14 cellular contexts compared by ENCODE assay signal in genomic region chr22:20571078-20571503, GRCh38.
DNase-seq lines count a peak whose midpoint lies in the region; ATAC-seq and TF ChIP-seq lines count a peak whose summit lies in the region.
"Had no signal": no experiment of that assay in that cellular context is flagged by ENCODE, and none has a peak within 500 bp of the region (broad histone marks: within the 10 kb centered on the region; RNA-seq: fewer than 3 reads in every experiment).

No MANE protein-coding gene starts in this region.

- H3K4me3 ChIP-seq in PC-9 (no peak overlapping the region), neuronal stem cell (ENCODE audit: low read length in 2 of 2) (no peak overlapping the region)
- H3K4me3 ChIP-seq: psoas muscle, transverse colon had no signal

- H3K23ac ChIP-seq in neuronal stem cell (ENCODE audit: low read depth, low read length, poor library complexity), result peak overlapping the region; percentile 56

- peak overlapping the region; percentile 26 for H3K14ac ChIP-seq in neuronal stem cell (ENCODE audit: low read length)

- H3K4me3 Mint-ChIP-seq in activated CD4-positive, alpha-beta T cell treated with anti-CD3 and anti-CD28 coated beads, Interleukin-2, amount 10 ng/mL, durations not matched to agents 7 days and 5 days, result peak overlapping the region; percentile 54
- H3K4me3 Mint-ChIP-seq in effector memory CD8-positive, alpha-beta T cell, result peak overlapping the region; percentile 64 to 73
- H3K4me3 Mint-ChIP-seq: activated CD4-positive, alpha-beta T cell treated with anti-CD3 and anti-CD28 coated beads for 36 hours had no signal

- H3K4me1 Mint-ChIP-seq in activated CD4-positive, alpha-beta T cell treated with anti-CD3 and anti-CD28 coated beads, Interleukin-2, amount 10 ng/mL, durations not matched to agents 7 days and 5 days, result peaks cover 72% of the 10 kb centered on the region
- H3K4me1 Mint-ChIP-seq in effector memory CD8-positive, alpha-beta T cell (ENCODE audit: low read depth in 2 of 2), result peaks cover 57 to 72% of the 10 kb centered on the region in 2 donors

- peaks cover 7% of the 10 kb centered on the region for H4K20me1 ChIP-seq in PC-9 (ENCODE audit: insufficient read depth)

- H3K27ac Mint-ChIP-seq in activated CD4-positive, alpha-beta T cell treated with anti-CD3 and anti-CD28 coated beads, Interleukin-2, amount 10 ng/mL, durations not matched to agents 7 days and 5 days, result peak overlapping the region; percentile 93
- peak overlapping the region; percentile 77 to 91 for H3K27ac Mint-ChIP-seq in effector memory CD8-positive, alpha-beta T cell
- H3K27ac Mint-ChIP-seq: activated CD4-positive, alpha-beta T cell treated with anti-CD3 and anti-CD28 coated beads for 36 hours had no signal

- H3K79me2 ChIP-seq in PC-9 (ENCODE audit: low read depth), result peaks cover 26% of the 10 kb centered on the region

- no peak overlapping the region for H3K4me2 ChIP-seq in PC-9
- no peak overlapping the region for H3K4me2 ChIP-seq in neuronal stem cell (ENCODE audit: insufficient read depth, low read length, poor library complexity, severe bottlenecking)

- H3K36me3 ChIP-seq in PC-9 (ENCODE audit: low read depth) (peaks cover 12% of the 10 kb centered on the region; the same call in 1 of the 2 replicates), neuronal stem cell (replicated peaks in 1 of 2; ENCODE audit: control insufficient read depth in 2 of 2, insufficient read depth in 2 of 2, low read length in 2 of 2) (peaks cover 58 to 92% of the 10 kb centered on the region in 2 donors)

- no TSS peak for BruUV-seq in PC-9 (replicated peaks; lab: Mats Ljungman, UMichigan)

- no peak overlapping the region for H2AK5ac ChIP-seq in neuronal stem cell (ENCODE audit: low read depth, low read length)

- POLR2A ChIA-PET in activated CD4-positive, alpha-beta T cell treated with anti-CD3 and anti-CD28 coated beads, Interleukin-2, amount 10 ng/mL, durations not matched to agents 7 days and 5 days (lab: Charles Lee), result no interaction called here
- POLR2A ChIA-PET in PC-9 (lab: Charles Lee; ENCODE audit: unreplicated experiment), result no interaction called here

- no peak for TF ChIP-seq CTCF in PC-9 (conservative IDR thresholded peaks at IDR 0.05)

- no peak overlapping the region for H2AFZ ChIP-seq in PC-9
- H2AFZ ChIP-seq in neuronal stem cell (ENCODE audit: low read length), result no peak overlapping the region

- H3K27ac ChIP-seq in PC-9 (0 out of 2 replicates have a peak overlapping the region, but pooled peaks have one; percentile 97), neuronal stem cell (replicated peaks; ENCODE audit: low read length) (no peak overlapping the region)
- H3K27ac ChIP-seq: 22Rv1, psoas muscle, transverse colon had no signal

- H4K8ac ChIP-seq in neuronal stem cell (ENCODE audit: low read depth, low read length), result no peak overlapping the region

- no peak overlapping the region for H3K18ac ChIP-seq in neuronal stem cell (ENCODE audit: low read length)

- H2BK5ac ChIP-seq in neuronal stem cell (ENCODE audit: low read length), result no peak overlapping the region

- H2BK120ac ChIP-seq in neuronal stem cell (ENCODE audit: low read depth, low read length), result no peak overlapping the region

- H3K36me3 Mint-ChIP-seq in activated CD4-positive, alpha-beta T cell treated with anti-CD3 and anti-CD28 coated beads, Interleukin-2, amount 10 ng/mL, durations not matched to agents 7 days and 5 days (ENCODE audit: low read depth), result peaks cover 94% of the 10 kb centered on the region
- H3K36me3 Mint-ChIP-seq in effector memory CD8-positive, alpha-beta T cell (ENCODE audit: insufficient read depth), result peaks cover 88% of the 10 kb centered on the region

- ATAC-seq in effector memory CD8-positive, alpha-beta T cell (replicated peaks), result peak; percentile 2
- no peak for ATAC-seq in GM18858 (IDR thresholded peaks at IDR 0.05; ENCODE audit: unreplicated experiment)
- no peak for ATAC-seq in GM21447 (IDR thresholded peaks at IDR 0.05; ENCODE audit: unreplicated experiment)
- ATAC-seq: activated CD4-positive, alpha-beta T cell treated with anti-CD3 and anti-CD28 coated beads for 36 hours had no signal

- peaks cover 8% of the 10 kb centered on the region for H3K79me1 ChIP-seq in neuronal stem cell (ENCODE audit: low read depth, low read length)

- DNase-seq in activated CD4-positive, alpha-beta T cell treated with anti-CD3 and anti-CD28 coated beads, Interleukin-2, amount 10 ng/mL, durations not matched to agents 7 days and 5 days, result no peak
- DNase-seq in activated CD4-positive, alpha-beta T cell treated with anti-CD3 and anti-CD28 coated beads for 1 hour, result no peak
- DNase-seq in PC-9 (no peak), neuronal stem cell (ENCODE audit: low spot score) (no peak), NCI-H1694 (lab: John Stamatoyannopoulos, UW) (no peak)
- no peak for DNase-seq in effector memory CD8-positive, alpha-beta T cell
- DNase-seq: NCI-H1105 treated with DMSO at 0.1 percent for 48 hours, NCI-H526 treated with DMSO at 0.1 percent for 48 hours had no signal

- H3K4ac ChIP-seq in neuronal stem cell (ENCODE audit: low read length), result no peak overlapping the region

- H3K4me1 ChIP-seq in PC-9 (replicated peaks; ENCODE audit: insufficient read depth) (peaks cover 50% of the 10 kb centered on the region), neuronal stem cell (ENCODE audit: control insufficient read depth in 2 of 2, insufficient read depth in 1 of 2, low read depth in 1 of 2, low read length in 2 of 2) (no peaks in the 10 kb centered on the region)

- H3K27me3 Mint-ChIP-seq in activated CD4-positive, alpha-beta T cell treated with anti-CD3 and anti-CD28 coated beads, Interleukin-2, amount 10 ng/mL, durations not matched to agents 7 days and 5 days, result no peaks in the 10 kb centered on the region
- no peaks in the 10 kb centered on the region for H3K27me3 Mint-ChIP-seq in effector memory CD8-positive, alpha-beta T cell
- H3K27me3 Mint-ChIP-seq: activated CD4-positive, alpha-beta T cell treated with anti-CD3 and anti-CD28 coated beads for 36 hours had no signal

- no CpG with 5 or more reads among the region's 6 CpGs for WGBS in neuronal stem cell (ENCODE audit: extremely low coverage in 2 of 2, insufficient read length in 2 of 2, insufficient replicate concordance in 1 of 2), 2 donors

- no peaks in the 10 kb centered on the region for H3K9me2 ChIP-seq in PC-9 (ENCODE audit: insufficient read depth)

- H3K9me3 Mint-ChIP-seq in activated CD4-positive, alpha-beta T cell treated with anti-CD3 and anti-CD28 coated beads, Interleukin-2, amount 10 ng/mL, durations not matched to agents 7 days and 5 days, result no peaks in the 10 kb centered on the region
- no peaks in the 10 kb centered on the region for H3K9me3 Mint-ChIP-seq in effector memory CD8-positive, alpha-beta T cell

- no peaks in the 10 kb centered on the region for H3K9me3 ChIP-seq in PC-9 (ENCODE audit: insufficient read depth, low read depth)
- H3K9me3 ChIP-seq in neuronal stem cell (replicated peaks in 1 of 2; ENCODE audit: control insufficient read depth in 2 of 2, insufficient read depth in 1 of 2, low read depth in 1 of 2, low read length in 2 of 2), result no peaks in the 10 kb centered on the region
- H3K9me3 ChIP-seq: psoas muscle, transverse colon had no signal

- intact Hi-C loops in PC-9 (cut with micrococcal nuclease; ENCODE audit: unreplicated experiment), result no loop called here

- H3K27me3 ChIP-seq in PC-9 (ENCODE audit: insufficient read depth, low read depth), result no peaks in the 10 kb centered on the region
- no peaks in the 10 kb centered on the region for H3K27me3 ChIP-seq in neuronal stem cell (ENCODE audit: control insufficient read depth in 3 of 3, insufficient read depth in 3 of 3, low read depth in 1 of 3, low read length in 3 of 3)
- H3K27me3 ChIP-seq: transverse colon had no signal

- CTCF ChIA-PET in activated CD4-positive, alpha-beta T cell treated with anti-CD3 and anti-CD28 coated beads, Interleukin-2, amount 10 ng/mL, durations not matched to agents 7 days and 5 days (lab: Charles Lee), result interaction anchor here (0.6 to 1.9 kb wide), 5 partner anchors 9 to 153 kb away, joined by 4 to 5 read pairs (median 4); no protein-coding TSS in a partner anchor
- CTCF ChIA-PET in PC-9 (lab: Charles Lee), result interaction anchor here (0.6 kb wide), 1 partner anchor 33 kb away, joined by 10 read pairs; no protein-coding TSS in a partner anchor

- peaks cover 40% of the 10 kb centered on the region for H3F3A ChIP-seq in PC-9 (ENCODE audit: insufficient read depth, low read depth)

- no peak overlapping the region for H2BK12ac ChIP-seq in neuronal stem cell (ENCODE audit: low read length)

- H2BK15ac ChIP-seq in neuronal stem cell (ENCODE audit: low read length), result no peak overlapping the region

- H3K9ac ChIP-seq in neuronal stem cell (ENCODE audit: low read depth, low read length, poor library complexity), result no peak overlapping the region

- H4K91ac ChIP-seq in neuronal stem cell (ENCODE audit: low read depth, low read length, poor library complexity), result no peak overlapping the region
